18 cellular contexts compared by ENCODE assay signal in the genomic region with DNA sequence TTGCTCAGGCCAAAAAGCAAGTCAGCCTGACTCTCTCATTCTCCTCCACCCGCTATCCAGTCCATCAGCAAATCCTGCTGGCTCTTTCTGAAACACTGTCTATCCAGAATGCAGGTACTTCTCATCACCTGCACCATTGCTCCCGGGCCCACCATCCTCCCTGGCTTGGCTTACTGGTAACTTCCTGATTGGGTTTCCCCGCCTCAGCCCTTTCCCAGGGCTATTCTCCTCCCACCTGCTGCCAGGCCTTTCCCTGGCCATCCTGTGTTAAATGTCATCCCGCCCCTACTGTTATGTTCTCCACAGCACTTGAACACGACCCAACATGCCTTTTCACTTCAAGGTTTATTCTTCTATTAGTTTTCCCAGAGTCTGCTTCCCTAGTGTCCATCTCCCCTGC.
DNase-seq lines count a peak whose midpoint lies in the region; ATAC-seq, FAIRE-seq and TF ChIP-seq lines count a peak whose summit lies in the region.
"Had no signal": no experiment of that assay in that cellular context is flagged by ENCODE, and none has a peak within 500 bp of the region (broad histone marks: within the 10 kb centered on the region; RNA-seq: fewer than 3 reads in every experiment).

No MANE protein-coding gene starts in this region.

- no peaks in the 10 kb centered on the region for H3K9me2 ChIP-seq in SK-N-SH

- H3K27me3 ChIP-seq in right atrium auricular region, result no peaks in the 10 kb centered on the region
- no peaks in the 10 kb centered on the region for H3K27me3 ChIP-seq in H1 (replicated peaks in 1 of 4; ENCODE audit: control insufficient read depth in 3 of 4, extremely low read depth in 1 of 4, insufficient read depth in 3 of 4, low read length in 3 of 4)
- no peaks in the 10 kb centered on the region for H3K27me3 ChIP-seq in SK-N-SH (ENCODE audit: insufficient read depth)
- H3K27me3 ChIP-seq: MG63 had no signal

- no peak for TF ChIP-seq POLR2A in H1 (IDR thresholded peaks at IDR 0.05; ENCODE audit: control extremely low read depth in 1 of 2, low read depth in 2 of 2, low read length in 2 of 2)

- no peak overlapping the region for H3K4ac ChIP-seq in H1 (replicated peaks; ENCODE audit: insufficient read length, low read depth, low read length)

- DNase-seq in left ventricle myocardium superior (no peak), right atrium auricular region (ENCODE audit: low spot score) (no peak), NCI-H2196 treated with DMSO at 0.1 percent for 48 hours (lab: John Stamatoyannopoulos, UW; ENCODE audit: unreplicated experiment) (peak; percentile 58), H1 (ENCODE audit: low read depth in 1 of 2, low spot score in 2 of 2) (peak in 1 of 2 experiments; percentile 57), DMS 273 (lab: John Stamatoyannopoulos, UW; ENCODE audit: unreplicated experiment) (no peak), NCI-H1092 treated with DMSO at 0.1 percent for 48 hours (lab: John Stamatoyannopoulos, UW) (no peak), SK-N-SH (no peak)
- DNase-seq: activated B cell treated with CpG ODN at 0.5 μM for 24 hours; activated CD8-positive, alpha-beta memory T cell treated with anti-CD3 and anti-CD28 coated beads, Interleukin-2, amount 10 ng/mL, durations not matched to agents 7 days and 5 days; activated naive CD4-positive, alpha-beta T cell treated with Interleukin-2 at 50 U/mL for 16 hours; MG63; naive thymus-derived CD8-positive, alpha-beta T cell; NCI-H524 treated with DMSO at 0.1 percent for 48 hours; substantia nigra; SW 1271 had no signal

- H4K20me1 ChIP-seq in H1 (replicated peaks in 1 of 2; ENCODE audit: control insufficient read depth in 1 of 2, insufficient read depth in 2 of 2, low read length in 2 of 2) (peaks cover 0 to 5% of the 10 kb centered on the region in 2 experiments), SK-N-SH (ENCODE audit: insufficient read depth) (no peaks in the 10 kb centered on the region)

- H3K4me1 ChIP-seq in right atrium auricular region, result peaks cover 0 to 19% of the 10 kb centered on the region in 2 donors
- peaks cover 0 to 14% (median 9%) of the 10 kb centered on the region in 4 experiments; a peak in 5 of 7 replicates for H3K4me1 ChIP-seq in H1 (replicated peaks in 1 of 4; ENCODE audit: control insufficient read depth in 3 of 4, insufficient read depth in 4 of 4, low read length in 3 of 4)
- H3K4me1 ChIP-seq in SK-N-SH (ENCODE audit: control insufficient read depth in 1 of 2, insufficient read depth in 2 of 2, low read depth in 1 of 2, low read length in 1 of 2), result no peaks in the 10 kb centered on the region

- H2BK5ac ChIP-seq in H1 (ENCODE audit: low read depth, low read length), result peak overlapping the region; percentile 35

- 68% methylated on average over 5 of the region's 5 CpGs; no CpG with 5 or more reads in 1 of the 2 experiments for WGBS in H1 (ENCODE audit: extremely low coverage in 1 of 2, insufficient coverage in 1 of 2, insufficient read length in 1 of 2, insufficient replicate concordance in 2 of 2, low coverage in 1 of 2, low lambda C conversion rate in 2 of 2, missing lambda C conversion rate in 1 of 2), 2 experiments
- 84% methylated on average over 5 of the region's 5 CpGs for WGBS in SK-N-SH (ENCODE audit: low lambda C conversion rate)

- H4K91ac ChIP-seq in H1 (replicated peaks; ENCODE audit: insufficient read length, low read length), result no peak overlapping the region

- H4K8ac ChIP-seq in H1 (ENCODE audit: extremely low read depth, insufficient read depth, low read length), result no peak overlapping the region; the same call in 1 of the 2 replicates

- no peak overlapping the region for H4K5ac ChIP-seq in H1 (ENCODE audit: insufficient read length, low read depth, low read length)

- H3K23ac ChIP-seq in H1 (ENCODE audit: insufficient read length), result no peak overlapping the region

- peak; percentile 51 for ATAC-seq in left ventricle myocardium superior
- ATAC-seq in GM19023 (IDR thresholded peaks at IDR 0.05; ENCODE audit: unreplicated experiment), result no peak
- ATAC-seq: activated CD8-positive, alpha-beta memory T cell treated with anti-CD3 and anti-CD28 coated beads, Interleukin-2, amount 10 ng/mL, durations not matched to agents 7 days and 5 days; naive thymus-derived CD8-positive, alpha-beta T cell; Panc1 had no signal

- no peaks in the 10 kb centered on the region for H3K23me2 ChIP-seq in H1 (ENCODE audit: low read depth, low read length)

- no peak overlapping the region for H2AFZ ChIP-seq in H1 (ENCODE audit: low read length)
- H2AFZ ChIP-seq in SK-N-SH (ENCODE audit: low read depth), result no peak overlapping the region

- CTCF ChIA-PET in H1 (lab: Charles Lee; ENCODE audit: partially characterized antibody), result interaction anchor here (0.7 to 1.6 kb wide), 3 partner anchors 11 to 1549 kb away, joined by 3 to 5 read pairs (median 3); a partner anchor contains a TSS
- CTCF ChIA-PET in SK-N-SH (lab: Yijun Ruan, JAX), result interaction anchor here (1.4 kb wide), 1 partner anchor 124 kb away, joined by 3 read pairs; a partner anchor contains a TSS

- H3K4me2 ChIP-seq in H1 (ENCODE audit: insufficient read depth in 1 of 2, low read depth in 2 of 2, low read length in 2 of 2) (no peak overlapping the region), SK-N-SH (no peak overlapping the region)

- H3K9me3 ChIP-seq in right atrium auricular region (no peaks in the 10 kb centered on the region), H1 (ENCODE audit: insufficient read depth in 2 of 2, low read depth in 1 of 2, low read length in 1 of 2) (no peaks in the 10 kb centered on the region), SK-N-SH (no peaks in the 10 kb centered on the region)
- H3K9me3 ChIP-seq: MG63 had no signal

- H3K27ac ChIP-seq in right atrium auricular region (no peak overlapping the region), H1 (ENCODE audit: low read depth, low read length) (no peak overlapping the region), SK-N-SH (ENCODE audit: low read depth in 2 of 2, low read length in 1 of 2) (no peak overlapping the region)

- no peak overlapping the region for H2AK5ac ChIP-seq in H1 (ENCODE audit: low read depth, low read length)

- intact Hi-C loops in left ventricle myocardium superior (cut with micrococcal nuclease), result loop anchor here (10.0 kb wide), 1 partner anchor 117 kb away; no protein-coding TSS in a partner anchor

- TF ChIP-seq CTCF in right atrium auricular region (IDR thresholded peaks at IDR 0.05), result no peak
- TF ChIP-seq CTCF in H1 (IDR thresholded peaks at IDR 0.05; ENCODE audit: control extremely low read depth in 1 of 3, insufficient read depth in 1 of 3, low read depth in 1 of 3, low read length in 3 of 3), result no peak
- TF ChIP-seq CTCF in SK-N-SH (IDR thresholded peaks at IDR 0.05), result no peak

- POLR2A ChIA-PET in H1 (lab: Charles Lee; ENCODE audit: partially characterized antibody) (no interaction called here), SK-N-SH (lab: Yijun Ruan, JAX) (no interaction called here)

- H3K4me3 ChIP-seq in right atrium auricular region (no peak overlapping the region), H1 (ENCODE audit: extremely low read depth in 1 of 4, insufficient read depth in 2 of 4, low read depth in 3 of 4, low read length in 4 of 4) (no peak overlapping the region), SK-N-SH (ENCODE audit: low read depth in 2 of 2, low read length in 1 of 2) (no peak overlapping the region)
- H3K4me3 ChIP-seq: MG63 had no signal

- no peak overlapping the region; the same call in 1 of the 2 replicates for H2BK12ac ChIP-seq in H1 (ENCODE audit: low read depth, low read length)

- no peak for TF ChIP-seq RAD21 in H1 (IDR thresholded peaks at IDR 0.05 in 1 of 2, conservative IDR thresholded peaks at IDR 0.05 in 1 of 2; ENCODE audit: low read depth in 2 of 2, low read length in 2 of 2)
- no peak for TF ChIP-seq RAD21 in SK-N-SH (IDR thresholded peaks at IDR 0.05; ENCODE audit: low read length)

- H3K18ac ChIP-seq in H1 (ENCODE audit: extremely low read depth, low read length), result no peak overlapping the region

- no peak overlapping the region for H3K9ac ChIP-seq in H1 (replicated peaks in 1 of 4; ENCODE audit: extremely low read depth in 1 of 4, low read depth in 3 of 4, low read length in 3 of 4)
- no peak overlapping the region for H3K9ac ChIP-seq in SK-N-SH

- no peak overlapping the region for H2BK120ac ChIP-seq in H1 (replicated peaks; ENCODE audit: low read depth, low read length)

- FAIRE-seq in H1 (lab: Jason Lieb, UNC), result peak; percentile 24
- FAIRE-seq: GM18507 had no signal

- no peaks in the 10 kb centered on the region for H3K79me1 ChIP-seq in H1 (ENCODE audit: low read depth, low read length)

- TF ChIP-seq EP300 in H1 (IDR thresholded peaks at IDR 0.05; ENCODE audit: borderline replicate concordance in 1 of 2, low read depth in 2 of 2, low read length in 2 of 2) (no peak), SK-N-SH (IDR thresholded peaks at IDR 0.05; ENCODE audit: borderline replicate concordance in 1 of 2, low read depth in 1 of 2, low read length in 1 of 2) (no peak)

- no peak overlapping the region for H3K56ac ChIP-seq in H1 (replicated peaks; ENCODE audit: insufficient read length, low read depth, low read length)

- no peak overlapping the region for H3K14ac ChIP-seq in H1 (ENCODE audit: insufficient read length)

- H3K36me3 ChIP-seq in right atrium auricular region (no peaks in the 10 kb centered on the region), H1 (ENCODE audit: control insufficient read depth in 2 of 4, insufficient read depth in 4 of 4, low read length in 3 of 4) (no peaks in the 10 kb centered on the region), SK-N-SH (replicated peaks in 1 of 2; ENCODE audit: control insufficient read depth in 1 of 2, insufficient read depth in 2 of 2, low read length in 1 of 2) (no peaks in the 10 kb centered on the region)
- H3K36me3 ChIP-seq: MG63 had no signal

- H2BK15ac ChIP-seq in H1 (ENCODE audit: low read length), result no peak overlapping the region

- H2BK20ac ChIP-seq in H1 (ENCODE audit: low read length), result no peak overlapping the region

- H3K79me2 ChIP-seq in H1 (ENCODE audit: control insufficient read depth in 1 of 2, insufficient read depth in 2 of 2, low read length in 2 of 2), result no peaks in the 10 kb centered on the region
- H3K79me2 ChIP-seq in SK-N-SH (ENCODE audit: insufficient read depth), result no peaks in the 10 kb centered on the region

- no peaks in the 10 kb centered on the region for H3F3A ChIP-seq in SK-N-SH (replicated peaks; ENCODE audit: insufficient read depth)

TF ChIP-seq in H1, 55 proteins besides CTCF, POLR2A, EP300 and RAD21 (continues in another document):
- TF ChIP-seq FOSL1 (IDR thresholded peaks at IDR 0.05; ENCODE audit: insufficient read depth, low read depth, low read length) (no peak), GTF2F1 (IDR thresholded peaks at IDR 0.05; ENCODE audit: borderline replicate concordance, low read depth, low read length) (no peak)

TF ChIP-seq in SK-N-SH, 30 proteins besides CTCF, POLR2A, EP300 and RAD21 (continues in another document):
- TF ChIP-seq CHD2 (IDR thresholded peaks at IDR 0.05; ENCODE audit: low read length, partially characterized antibody) (no peak), FOSL2 (IDR thresholded peaks at IDR 0.05; ENCODE audit: borderline replicate concordance, low read depth) (no peak), NFIC (IDR thresholded peaks at IDR 0.05; ENCODE audit: borderline replicate concordance) (no peak)
